ENCODE assay signal across 1 cellular context in genomic region chr11:69641681-69642548, GRCh38.
TF ChIP-seq lines count a peak whose summit lies in the region.

No MANE protein-coding gene starts in this region.

TF ChIP-seq in HepG2, 621 proteins besides CTCF, POLR2A, EP300 and RAD21 (continued from another document):
- TF ChIP-seq ZGPAT (CRISPR knock-in tag; IDR thresholded peaks at IDR 0.05) (no peak), ZNF616 (CRISPR knock-in tag; IDR thresholded peaks at IDR 0.05; ENCODE audit: low read depth) (no peak), GABPB1 (CRISPR knock-in tag; IDR thresholded peaks at IDR 0.05) (peak; percentile 29; the same call in 1 of the 2 replicates), MXD3 (CRISPR knock-in tag; IDR thresholded peaks at IDR 0.05) (no peak), U2AF2 (IDR thresholded peaks at IDR 0.05; ENCODE audit: low read depth, low read length) (no peak), HMGXB4 (CRISPR knock-in tag; IDR thresholded peaks at IDR 0.05; ENCODE audit: borderline replicate concordance in 1 of 2, low read depth in 1 of 2) (peak in 1 of 2 experiments; percentile 50; a peak in 1 of 4 replicates), ZBTB7A (CRISPR knock-in tag; IDR thresholded peaks at IDR 0.05) (no peak), GPBP1L1 (CRISPR knock-in tag; IDR thresholded peaks at IDR 0.05) (no peak), ZNF644 (CRISPR knock-in tag; IDR thresholded peaks at IDR 0.05; ENCODE audit: low read depth) (no peak), ETV5 (CRISPR knock-in tag; IDR thresholded peaks at IDR 0.05; ENCODE audit: borderline replicate concordance) (no peak), HNRNPLL (IDR thresholded peaks at IDR 0.05; ENCODE audit: low read depth, low read length, poor library complexity, severe bottlenecking) (no peak), ZNF136 (CRISPR knock-in tag; IDR thresholded peaks at IDR 0.05; ENCODE audit: low read depth) (no peak), SAFB2 (CRISPR knock-in tag; IDR thresholded peaks at IDR 0.05; ENCODE audit: borderline replicate concordance, low read depth) (no peak), RBFOX2 (IDR thresholded peaks at IDR 0.05; ENCODE audit: low read depth, low read length) (peak; percentile 49; the same call in 1 of the 2 replicates), IKZF1 (IDR thresholded peaks at IDR 0.05) (no peak), RAD51 (IDR thresholded peaks at IDR 0.05; ENCODE audit: borderline replicate concordance) (no peak), ZNF160 (CRISPR knock-in tag; IDR thresholded peaks at IDR 0.05) (no peak), ZNF354B (CRISPR knock-in tag; IDR thresholded peaks at IDR 0.05) (no peak), MIER3 (CRISPR knock-in tag; IDR thresholded peaks at IDR 0.05; ENCODE audit: borderline replicate concordance) (no peak), ZNF605 (CRISPR knock-in tag; IDR thresholded peaks at IDR 0.05) (no peak), ZNF383 (CRISPR knock-in tag; IDR thresholded peaks at IDR 0.05; ENCODE audit: borderline replicate concordance) (no peak), REXO4 (CRISPR knock-in tag; IDR thresholded peaks at IDR 0.05; ENCODE audit: borderline replicate concordance) (no peak), ZNF44 (CRISPR knock-in tag; IDR thresholded peaks at IDR 0.05) (no peak), ZNF879 (CRISPR knock-in tag; IDR thresholded peaks at IDR 0.05) (no peak), IRF2 (CRISPR knock-in tag; IDR thresholded peaks at IDR 0.05) (no peak), ZNF816 (CRISPR knock-in tag; IDR thresholded peaks at IDR 0.05; ENCODE audit: borderline replicate concordance) (no peak)
TF ChIP-seq in HepG2: peak in this region for 8.
